In the genomic region with DNA sequence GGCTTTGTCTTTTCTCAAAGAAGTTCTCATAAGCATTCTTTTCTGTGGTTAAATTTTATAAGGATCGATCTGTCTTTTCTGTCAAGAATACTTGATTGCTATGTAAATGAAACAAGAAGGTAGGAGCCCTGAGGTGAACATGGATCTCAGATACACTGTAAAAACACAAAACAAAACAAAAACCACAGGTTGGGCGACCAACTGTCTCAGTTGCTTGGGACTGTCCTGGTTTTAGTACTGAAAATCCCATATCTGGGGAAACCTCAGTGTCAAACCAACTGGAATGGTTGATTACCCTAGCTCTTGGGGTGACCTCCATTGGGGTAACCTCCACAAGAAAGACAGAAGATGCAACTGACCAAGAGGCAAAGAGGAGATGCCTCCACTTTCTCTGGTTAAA, we compare ENCODE assay signal across 1 cellular context.
TF ChIP-seq lines count a peak whose summit lies in the region.

No MANE protein-coding gene starts in this region.

TF ChIP-seq in GM23338, 12 proteins besides CTCF, POLR2A, EP300 and RAD21 (continued from another document):
- TF ChIP-seq ZNF462 (CRISPR knock-in tag; IDR thresholded peaks at IDR 0.05) (no peak), ZNF331 (CRISPR knock-in tag; IDR thresholded peaks at IDR 0.05; ENCODE audit: low read depth) (no peak), ZNF114 (CRISPR knock-in tag; IDR thresholded peaks at IDR 0.05) (no peak)
- TF ChIP-seq, protein P1, sequence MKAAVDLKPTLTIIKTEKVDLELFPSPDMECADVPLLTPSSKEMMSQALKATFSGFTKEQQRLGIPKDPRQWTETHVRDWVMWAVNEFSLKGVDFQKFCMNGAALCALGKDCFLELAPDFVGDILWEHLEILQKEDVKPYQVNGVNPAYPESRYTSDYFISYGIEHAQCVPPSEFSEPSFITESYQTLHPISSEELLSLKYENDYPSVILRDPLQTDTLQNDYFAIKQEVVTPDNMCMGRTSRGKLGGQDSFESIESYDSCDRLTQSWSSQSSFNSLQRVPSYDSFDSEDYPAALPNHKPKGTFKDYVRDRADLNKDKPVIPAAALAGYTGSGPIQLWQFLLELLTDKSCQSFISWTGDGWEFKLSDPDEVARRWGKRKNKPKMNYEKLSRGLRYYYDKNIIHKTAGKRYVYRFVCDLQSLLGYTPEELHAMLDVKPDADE (IDR thresholded peaks at IDR 0.05), result no peak
TF ChIP-seq in GM23338: peak in this region for 0.
